In genomic region chr4:188956566-188956965, GRCh38 we compare ENCODE assay signal across 18 cellular contexts.
A peak's percentile ranks its signal among the peaks of the same experiment; 100 is the strongest.
DNase-seq lines count a peak whose midpoint lies in the region; ATAC-seq and TF ChIP-seq lines count a peak whose summit lies in the region.
"Had no signal": no experiment of that assay in that cellular context is flagged by ENCODE, and none has a peak within 500 bp of the region (broad histone marks: within the 10 kb centered on the region; RNA-seq: fewer than 3 reads in every experiment).

No MANE protein-coding gene starts in this region.

- H4K20me1 ChIP-seq in PC-3 (ENCODE audit: low read length): no peaks in the 10 kb centered on the region
- H4K20me1 ChIP-seq: BLaER1 treated with 17β-estradiol and CSF1 and Interleukin-3, amounts not matched to agents 10 nM and 100 nM had no signal

- no peaks in the 10 kb centered on the region for H3K9me2 ChIP-seq in PC-3 (replicated peaks; ENCODE audit: low read length)

- DNase-seq in DMS53 (lab: John Stamatoyannopoulos, UW): peak; percentile 68
- no peak for DNase-seq in DMS53 treated with DMSO at 0.1 percent for 48 hours (lab: John Stamatoyannopoulos, UW; ENCODE audit: unreplicated experiment)
- DNase-seq in PC-3: peak; percentile 2
- peak; percentile 4 for DNase-seq in fibroblast of mammary gland (ENCODE audit: low read depth)
- no peak for DNase-seq in activated CD8-positive, alpha-beta T cell treated with anti-CD3 and anti-CD28 coated beads, Interleukin-2, amount 10 ng/mL, durations not matched to agents 7 days and 5 days
- no peak for DNase-seq in activated CD4-positive, CD25-positive, alpha-beta regulatory T cell (lab: John Stamatoyannopoulos, UW)
- DNase-seq: CD4-positive, alpha-beta T cell; CD8-positive, alpha-beta memory T cell; DMS 273 treated with DMSO at 0.1 percent for 48 hours; DND-41; GM23248; H9 had no signal

- no peak overlapping the region for H3K9ac ChIP-seq in PC-3 (ENCODE audit: low read length)
- H3K9ac ChIP-seq: BLaER1 treated with 17β-estradiol and CSF1 and Interleukin-3, amounts not matched to agents 10 nM and 100 nM; GM23248 had no signal

- no peaks in the 10 kb centered on the region for H3K4me1 ChIP-seq in PC-3 (ENCODE audit: insufficient read depth, low read length)

- POLR2A ChIA-PET in PC-3 (lab: Charles Lee; ENCODE audit: unreplicated experiment): no interaction called here
- POLR2A ChIA-PET in activated CD8-positive, alpha-beta T cell treated with anti-CD3 and anti-CD28 coated beads, Interleukin-2, amount 10 ng/mL, durations not matched to agents 7 days and 5 days (lab: Charles Lee): no interaction called here

- H3K4me3 Mint-ChIP-seq in activated CD8-positive, alpha-beta T cell treated with anti-CD3 and anti-CD28 coated beads, Interleukin-2, amount 10 ng/mL, durations not matched to agents 7 days and 5 days: no peak overlapping the region
- H3K4me3 Mint-ChIP-seq: B cell; CD14-positive monocyte; CD4-positive, alpha-beta T cell; CD8-positive, alpha-beta memory T cell; H9 had no signal

- no peak overlapping the region for H3K27ac ChIP-seq in PC-3 (ENCODE audit: low read length)
- H3K27ac ChIP-seq: 22Rv1; BLaER1 treated with 17β-estradiol and CSF1 and Interleukin-3, amounts not matched to agents 10 nM and 100 nM; GM23248 had no signal

- no peaks in the 10 kb centered on the region for H3K27me3 Mint-ChIP-seq in activated CD8-positive, alpha-beta T cell treated with anti-CD3 and anti-CD28 coated beads, Interleukin-2, amount 10 ng/mL, durations not matched to agents 7 days and 5 days (ENCODE audit: low read depth)
- H3K27me3 Mint-ChIP-seq: B cell; CD4-positive, alpha-beta T cell; CD8-positive, alpha-beta memory T cell had no signal

- H3K36me3 Mint-ChIP-seq in activated CD8-positive, alpha-beta T cell treated with anti-CD3 and anti-CD28 coated beads, Interleukin-2, amount 10 ng/mL, durations not matched to agents 7 days and 5 days (ENCODE audit: low read depth): no peaks in the 10 kb centered on the region
- H3K36me3 Mint-ChIP-seq: CD14-positive monocyte; CD8-positive, alpha-beta memory T cell had no signal

- no peak overlapping the region for H3K4me3 ChIP-seq in PC-3 (ENCODE audit: low read length)
- H3K4me3 ChIP-seq in fibroblast of mammary gland (ENCODE audit: control insufficient read depth, low read depth, low read length): no peak overlapping the region
- H3K4me3 ChIP-seq: BLaER1 treated with 17β-estradiol and CSF1 and Interleukin-3, amounts not matched to agents 10 nM and 100 nM; GM23248 had no signal

- ATAC-seq in PC-3: no peak
- ATAC-seq in GM21390 (IDR thresholded peaks at IDR 0.05; ENCODE audit: unreplicated experiment): no peak
- no peak for ATAC-seq in activated CD8-positive, alpha-beta T cell treated with anti-CD3 and anti-CD28 coated beads, Interleukin-2, amount 10 ng/mL, durations not matched to agents 7 days and 5 days
- ATAC-seq: HCT116 had no signal

- H3K36me3 ChIP-seq in PC-3 (ENCODE audit: low read depth, low read length): no peaks in the 10 kb centered on the region
- H3K36me3 ChIP-seq: BLaER1 treated with 17β-estradiol and CSF1 and Interleukin-3, amounts not matched to agents 10 nM and 100 nM had no signal

- H3K9me3 ChIP-seq in PC-3 (ENCODE audit: low read length): no peaks in the 10 kb centered on the region

- no TSS peak for BruUV-seq in PC-3 (replicated peaks; lab: Mats Ljungman, UMichigan)

- no peak overlapping the region for H2AFZ ChIP-seq in PC-3 (ENCODE audit: low read length)
- H2AFZ ChIP-seq: GM23248 had no signal

- CTCF ChIA-PET in PC-3 (lab: Charles Lee): no interaction called here
- CTCF ChIA-PET in activated CD8-positive, alpha-beta T cell treated with anti-CD3 and anti-CD28 coated beads, Interleukin-2, amount 10 ng/mL, durations not matched to agents 7 days and 5 days (lab: Charles Lee): no interaction called here

- H3K79me2 ChIP-seq in PC-3 (ENCODE audit: low read length): no peaks in the 10 kb centered on the region

- H3K27ac Mint-ChIP-seq in activated CD8-positive, alpha-beta T cell treated with anti-CD3 and anti-CD28 coated beads, Interleukin-2, amount 10 ng/mL, durations not matched to agents 7 days and 5 days: no peak overlapping the region
- H3K27ac Mint-ChIP-seq: B cell; CD14-positive monocyte; CD4-positive, alpha-beta T cell; CD8-positive, alpha-beta memory T cell; H9 had no signal

- peaks cover 4% of the 10 kb centered on the region for H3K9me3 Mint-ChIP-seq in activated CD8-positive, alpha-beta T cell treated with anti-CD3 and anti-CD28 coated beads, Interleukin-2, amount 10 ng/mL, durations not matched to agents 7 days and 5 days (ENCODE audit: insufficient read depth)
- H3K9me3 Mint-ChIP-seq: H9 had no signal

- TF ChIP-seq CTCF in PC-3 (conservative IDR thresholded peaks at IDR 0.05; ENCODE audit: low read depth, low read length) (no peak), fibroblast of mammary gland (conservative IDR thresholded peaks at IDR 0.05; ENCODE audit: control insufficient read depth, insufficient read depth, low read depth, low read length) (no peak)

- intact Hi-C loops in PC-3 (cut with micrococcal nuclease): no loop called here

- H3F3A ChIP-seq in PC-3 (ENCODE audit: low read length, unreplicated experiment): no peaks in the 10 kb centered on the region

- no peaks in the 10 kb centered on the region for H3K4me1 Mint-ChIP-seq in activated CD8-positive, alpha-beta T cell treated with anti-CD3 and anti-CD28 coated beads, Interleukin-2, amount 10 ng/mL, durations not matched to agents 7 days and 5 days (ENCODE audit: low read depth)
- H3K4me1 Mint-ChIP-seq: B cell; CD14-positive monocyte; CD8-positive, alpha-beta memory T cell had no signal

- H3K27me3 ChIP-seq in PC-3 (ENCODE audit: low read length): no peaks in the 10 kb centered on the region
- H3K27me3 ChIP-seq: BLaER1 treated with 17β-estradiol and CSF1 and Interleukin-3, amounts not matched to agents 10 nM and 100 nM had no signal

- no peak overlapping the region for H3K4me2 ChIP-seq in PC-3 (ENCODE audit: low read length)
- H3K4me2 ChIP-seq: BLaER1 treated with 17β-estradiol and CSF1 and Interleukin-3, amounts not matched to agents 10 nM and 100 nM had no signal

Comparison
In these comparisons a context has a peak if more than half of its experiments do, and no peak if none do; other contexts are left out.
1. DNase-seq: peak in DMS53 (single experiment), PC-3 (single experiment) and fibroblast of mammary gland (single experiment); none in DMS53 treated with DMSO at 0.1 percent for 48 hours (single experiment), activated CD8-positive, alpha-beta T cell treated with anti-CD3 and anti-CD28 coated beads, Interleukin-2, amount 10 ng/mL, durations not matched to agents 7 days and 5 days (single experiment) and activated CD4-positive, CD25-positive, alpha-beta regulatory T cell (0 of 4).